ENCODE assay signal across 29 cellular contexts in genomic region chr2:21288732-21289506, GRCh38.
A peak's percentile ranks its signal among the peaks of the same experiment; 100 is the strongest.
DNase-seq lines count a peak whose midpoint lies in the region; ATAC-seq, FAIRE-seq and TF ChIP-seq lines count a peak whose summit lies in the region.
"Had no signal": no experiment of that assay in that cellular context is flagged by ENCODE, and none has a peak within 500 bp of the region (broad histone marks: within the 10 kb centered on the region; RNA-seq: fewer than 3 reads in every experiment).

No MANE protein-coding gene starts in this region.

- H3K27ac ChIP-seq in astrocyte (ENCODE audit: low read depth, low read length) (no peak overlapping the region), neural progenitor cell (peak overlapping the region; percentile 21)
- H3K27ac ChIP-seq: A549, esophagus squamous epithelium, foreskin keratinocyte, SK-N-MC, upper lobe of left lung had no signal

- H3K27me3 ChIP-seq in astrocyte (ENCODE audit: insufficient read depth, low read length): no peaks in the 10 kb centered on the region
- no peaks in the 10 kb centered on the region for H3K27me3 ChIP-seq in neural progenitor cell
- H3K27me3 ChIP-seq: esophagus squamous epithelium, foreskin keratinocyte, upper lobe of left lung had no signal

- H3K36me3 Mint-ChIP-seq in astrocyte (ENCODE audit: low read depth, unreplicated experiment): no peaks in the 10 kb centered on the region
- H3K36me3 Mint-ChIP-seq in neural progenitor cell: no peaks in the 10 kb centered on the region
- H3K36me3 Mint-ChIP-seq in activated T-cell treated with anti-CD3 and anti-CD28 coated beads, Interleukin-2, amount 50 U/mL, for 4 hours (ENCODE audit: insufficient read depth): no peaks in the 10 kb centered on the region
- H3K36me3 Mint-ChIP-seq: IgD-negative memory B cell; stimulated activated effector memory CD8-positive, alpha-beta T cell treated with anti-CD3 and anti-CD28 coated beads, Interleukin-12 subunit alpha, Interleukin-12 subunit beta, amount 100 ng/mL, for 72 hours had no signal

- H2AFZ ChIP-seq in astrocyte (ENCODE audit: low read depth, low read length): no peak overlapping the region
- peak overlapping the region; percentile 23 for H2AFZ ChIP-seq in neural progenitor cell (replicated peaks)

- H3K9me3 Mint-ChIP-seq in astrocyte (ENCODE audit: unreplicated experiment): no peaks in the 10 kb centered on the region
- H3K9me3 Mint-ChIP-seq in neural progenitor cell: peaks cover 2% of the 10 kb centered on the region
- H3K9me3 Mint-ChIP-seq in activated T-cell treated with anti-CD3 and anti-CD28 coated beads, Interleukin-2, amount 50 U/mL, for 4 hours: no peaks in the 10 kb centered on the region
- H3K9me3 Mint-ChIP-seq: activated T-cell treated with anti-CD3 and anti-CD28 coated beads, Interleukin-2, amount 50 U/mL, for 72 hours; neural crest cell had no signal

- H3K79me2 ChIP-seq in astrocyte (ENCODE audit: insufficient read depth, low read length) (no peaks in the 10 kb centered on the region), neural progenitor cell (ENCODE audit: low read depth) (no peaks in the 10 kb centered on the region)

- H3K4me3 ChIP-seq in astrocyte (ENCODE audit: insufficient read depth, low read depth, low read length): no peak overlapping the region
- H3K4me3 ChIP-seq in neural progenitor cell: no peak overlapping the region
- H3K4me3 ChIP-seq: A549, esophagus squamous epithelium, lung, SK-N-MC, upper lobe of left lung had no signal

- DNase-seq in ELF-1 (ENCODE audit: low read depth, low spot score) (peak; percentile 55), astrocyte (ENCODE audit: low read depth) (no peak), left ventricle myocardium superior (no peak), neural progenitor cell (ENCODE audit: low spot score) (no peak), omental fat pad (ENCODE audit: low spot score) (no peak), D341Med (ENCODE audit: low spot score) (no peak)
- no peak for DNase-seq in activated T-cell treated with anti-CD3 and anti-CD28 coated beads, Interleukin-2, amount 50 U/mL, for 4 hours
- DNase-seq: activated CD4-positive, CD25-positive, alpha-beta regulatory T cell; activated naive CD4-positive, alpha-beta T cell; activated naive CD8-positive, alpha-beta T cell treated with anti-CD3 and anti-CD28 coated beads, Interleukin-2, amount 50 U/mL, for 24 hours; activated T-cell treated with anti-CD3 and anti-CD28 coated beads, Interleukin-2, amount 50 U/mL, for 72 hours; esophagus squamous epithelium; foreskin keratinocyte; NCI-H1048; NCI-H1694; NCI-H2171; NCI-H524; NK-92 treated with Interleukin-12 subunit alpha and Interleukin-12 subunit beta, amount 100 ng/mL, for 24 hours; stimulated activated CD4-positive, alpha-beta T cell treated with anti-CD3 and anti-CD28 coated beads, Interleukin-15, amount 100 ng/mL, for 24 hours; T-helper 17 cell; upper lobe of left lung had no signal

- ATAC-seq in left ventricle myocardium superior (peak; percentile 83), HG03378 (IDR thresholded peaks at IDR 0.05; ENCODE audit: unreplicated experiment) (no peak), omental fat pad (ENCODE audit: low FRiP score) (no peak)
- ATAC-seq in activated T-cell treated with anti-CD3 and anti-CD28 coated beads, Interleukin-2, amount 50 U/mL, for 4 hours: no peak
- ATAC-seq: A549; activated naive CD8-positive, alpha-beta T cell treated with anti-CD3 and anti-CD28 coated beads, Interleukin-2, amount 50 U/mL, for 24 hours; activated T-cell treated with anti-CD3 and anti-CD28 coated beads, Interleukin-2, amount 50 U/mL, for 72 hours; foreskin keratinocyte; stimulated activated effector memory CD8-positive, alpha-beta T cell treated with anti-CD3 and anti-CD28 coated beads, Interleukin-12 subunit alpha, Interleukin-12 subunit beta, amount 100 ng/mL, for 72 hours; T-helper 17 cell had no signal

- H3F3A ChIP-seq in neural progenitor cell (ENCODE audit: low read depth): peaks cover 30% of the 10 kb centered on the region

- H3K36me3 ChIP-seq in astrocyte (ENCODE audit: insufficient read depth, low read length): no peaks in the 10 kb centered on the region
- no peaks in the 10 kb centered on the region for H3K36me3 ChIP-seq in neural progenitor cell
- H3K36me3 ChIP-seq: esophagus squamous epithelium, upper lobe of left lung had no signal

- TF ChIP-seq CTCF in astrocyte (IDR thresholded peaks at IDR 0.05; ENCODE audit: insufficient read depth, low read depth, low read length): no peak
- TF ChIP-seq CTCF in neural progenitor cell (IDR thresholded peaks at IDR 0.05): no peak
- no peak for TF ChIP-seq CTCF in omental fat pad (IDR thresholded peaks at IDR 0.05)

- no peak for FAIRE-seq in astrocyte (lab: Jason Lieb, UNC)
- FAIRE-seq: A549, TTC549 had no signal

- intact Hi-C loops in left ventricle myocardium superior (cut with micrococcal nuclease): no loop called here

- no peak overlapping the region for H3K4me3 Mint-ChIP-seq in astrocyte (ENCODE audit: unreplicated experiment)
- H3K4me3 Mint-ChIP-seq in neural progenitor cell: no peak overlapping the region
- H3K4me3 Mint-ChIP-seq in activated T-cell treated with anti-CD3 and anti-CD28 coated beads, Interleukin-2, amount 50 U/mL, for 4 hours: no peak overlapping the region
- H3K4me3 Mint-ChIP-seq: activated naive CD8-positive, alpha-beta T cell treated with anti-CD3 and anti-CD28 coated beads, Interleukin-2, amount 50 U/mL, for 24 hours; activated T-cell treated with anti-CD3 and anti-CD28 coated beads, Interleukin-2, amount 50 U/mL, for 72 hours; IgD-negative memory B cell; neural crest cell; stimulated activated effector memory CD8-positive, alpha-beta T cell treated with anti-CD3 and anti-CD28 coated beads, Interleukin-12 subunit alpha, Interleukin-12 subunit beta, amount 100 ng/mL, for 72 hours; T-helper 17 cell had no signal

- H3K9me3 ChIP-seq in astrocyte (ENCODE audit: insufficient read depth, low read depth, low read length) (no peaks in the 10 kb centered on the region), neural progenitor cell (ENCODE audit: low read depth) (no peaks in the 10 kb centered on the region)
- H3K9me3 ChIP-seq: A549, esophagus squamous epithelium, upper lobe of left lung had no signal

- H3K4me2 ChIP-seq in astrocyte (ENCODE audit: low read length): no peak overlapping the region
- peak overlapping the region; percentile 45 for H3K4me2 ChIP-seq in neural progenitor cell
- H3K4me2 ChIP-seq: A549 had no signal

- H3K4me1 Mint-ChIP-seq in astrocyte (ENCODE audit: low read depth, unreplicated experiment) (peaks cover 24% of the 10 kb centered on the region), neural progenitor cell (peaks cover 25% of the 10 kb centered on the region)
- no peaks in the 10 kb centered on the region for H3K4me1 Mint-ChIP-seq in activated T-cell treated with anti-CD3 and anti-CD28 coated beads, Interleukin-2, amount 50 U/mL, for 4 hours (ENCODE audit: low read depth)
- H3K4me1 Mint-ChIP-seq: activated naive CD8-positive, alpha-beta T cell treated with anti-CD3 and anti-CD28 coated beads, Interleukin-2, amount 50 U/mL, for 24 hours; IgD-negative memory B cell; stimulated activated effector memory CD8-positive, alpha-beta T cell treated with anti-CD3 and anti-CD28 coated beads, Interleukin-12 subunit alpha, Interleukin-12 subunit beta, amount 100 ng/mL, for 72 hours; T-helper 17 cell had no signal

- H3K27ac Mint-ChIP-seq in astrocyte (ENCODE audit: unreplicated experiment): peak overlapping the region; percentile 88
- H3K27ac Mint-ChIP-seq in neural progenitor cell: peak overlapping the region; percentile 64
- H3K27ac Mint-ChIP-seq: activated naive CD8-positive, alpha-beta T cell treated with anti-CD3 and anti-CD28 coated beads, Interleukin-2, amount 50 U/mL, for 24 hours; activated T-cell treated with anti-CD3 and anti-CD28 coated beads, Interleukin-2, amount 50 U/mL, for 72 hours; IgD-negative memory B cell; stimulated activated effector memory CD8-positive, alpha-beta T cell treated with anti-CD3 and anti-CD28 coated beads, Interleukin-12 subunit alpha, Interleukin-12 subunit beta, amount 100 ng/mL, for 72 hours; T-helper 17 cell had no signal

- H4K20me1 ChIP-seq in astrocyte (ENCODE audit: insufficient read depth, low read length) (no peaks in the 10 kb centered on the region), neural progenitor cell (ENCODE audit: low read depth) (no peaks in the 10 kb centered on the region)

- H3K4me1 ChIP-seq in astrocyte (ENCODE audit: insufficient read depth, low read length) (no peaks in the 10 kb centered on the region), neural progenitor cell (peaks cover 30% of the 10 kb centered on the region)
- H3K4me1 ChIP-seq: A549, esophagus squamous epithelium, foreskin keratinocyte, upper lobe of left lung had no signal

- H3K27me3 Mint-ChIP-seq in astrocyte (ENCODE audit: low read depth, unreplicated experiment): no peaks in the 10 kb centered on the region
- peaks cover 6% of the 10 kb centered on the region for H3K27me3 Mint-ChIP-seq in neural progenitor cell (ENCODE audit: insufficient read depth, low read depth)
- H3K27me3 Mint-ChIP-seq in activated T-cell treated with anti-CD3 and anti-CD28 coated beads, Interleukin-2, amount 50 U/mL, for 4 hours (ENCODE audit: low read depth): no peaks in the 10 kb centered on the region
- H3K27me3 Mint-ChIP-seq: activated naive CD8-positive, alpha-beta T cell treated with anti-CD3 and anti-CD28 coated beads, Interleukin-2, amount 50 U/mL, for 24 hours; IgD-negative memory B cell; T-helper 17 cell had no signal

- H3K9ac ChIP-seq in astrocyte (ENCODE audit: low read length) (no peak overlapping the region), neural progenitor cell (no peak overlapping the region)
